ENCODE assay signal across 8 cellular contexts in genomic region chr10:4256971-4257370, GRCh38.
"Had no signal": no experiment of that assay in that cellular context is flagged by ENCODE, and none has a peak within 500 bp of the region (broad histone marks: within the 10 kb centered on the region; RNA-seq: fewer than 3 reads in every experiment).

No MANE protein-coding gene starts in this region.

- H3K9me3 ChIP-seq: HAP-1 had no signal

- ATAC-seq: HCT116, K562 had no signal

- H3K4me3 ChIP-seq: GM23248, HAP-1, K562 had no signal

- H3K9ac ChIP-seq: GM23248 had no signal

- H3K27ac ChIP-seq: GM23248 had no signal

- H3K4me1 ChIP-seq: HAP-1 had no signal

- H3K36me3 ChIP-seq: HAP-1 had no signal

- DNase-seq: GM23248, GOT3, H7, HFFc6, IMR-90 had no signal
